ENCODE assay signal across 8 cellular contexts in genomic region chr3:105869982-105870381, GRCh38. TPM values are rescaled to one million over a fixed set of nuclear protein-coding genes. Genes with fewer than 3 reads are reported as not detected.
DNase-seq lines count a peak whose midpoint lies in the region; ATAC-seq and TF ChIP-seq lines count a peak whose summit lies in the region.

No MANE protein-coding gene starts in this region.

- peaks cover 24% of the 10 kb centered on the region for H3K4me1 ChIP-seq in KMS-11 (ENCODE audit: low read depth, poor library complexity, severe bottlenecking)

- H4K20me1 ChIP-seq in KMS-11 (ENCODE audit: insufficient read depth), result no peaks in the 10 kb centered on the region

- no peaks in the 10 kb centered on the region for H3K36me3 ChIP-seq in KMS-11 (ENCODE audit: insufficient read depth)

- peak overlapping the region; percentile 50 for H3K4me2 ChIP-seq in KMS-11

- H3K4me3 ChIP-seq in AG09309 (ENCODE audit: control insufficient read depth, low read depth, low read length) (peak overlapping the region; percentile 99; the same call in 1 of the 2 replicates), KMS-11 (IDR thresholded peaks at IDR 0.05; ENCODE audit: insufficient read depth, low read depth, low read length) (no peak overlapping the region)

- ATAC-seq in central memory CD8-positive, alpha-beta T cell (replicated peaks; ENCODE audit: extremely low read depth, poor library complexity, severe bottlenecking), result no peak
- ATAC-seq in naive thymus-derived CD8-positive, alpha-beta T cell, result no peak
- ATAC-seq in HG02798 (IDR thresholded peaks at IDR 0.05; ENCODE audit: poor library complexity, unreplicated experiment), result no peak

- no peak overlapping the region for H3K27ac ChIP-seq in KMS-11

- no peaks in the 10 kb centered on the region for H3K9me3 Mint-ChIP-seq in central memory CD8-positive, alpha-beta T cell
- no peaks in the 10 kb centered on the region for H3K9me3 Mint-ChIP-seq in naive thymus-derived CD8-positive, alpha-beta T cell

- peaks cover 43% of the 10 kb centered on the region for H3K4me1 Mint-ChIP-seq in central memory CD8-positive, alpha-beta T cell
- peaks cover 21 to 47% (median 39%) of the 10 kb centered on the region in 4 donors for H3K4me1 Mint-ChIP-seq in naive thymus-derived CD8-positive, alpha-beta T cell

- peaks cover 38% of the 10 kb centered on the region for H3K36me3 Mint-ChIP-seq in central memory CD8-positive, alpha-beta T cell (ENCODE audit: insufficient read depth)
- H3K36me3 Mint-ChIP-seq in naive thymus-derived CD8-positive, alpha-beta T cell, result peaks cover 4 to 16% (median 6%) of the 10 kb centered on the region in 3 donors

- no peaks in the 10 kb centered on the region for H3K79me2 ChIP-seq in KMS-11 (ENCODE audit: insufficient read depth, low read depth)

- TF ChIP-seq CTCF in AG09309 (IDR thresholded peaks at IDR 0.05; ENCODE audit: control insufficient read depth, insufficient read depth, low read depth, low read length, missing control alignments) (no peak), KMS-11 (conservative IDR thresholded peaks at IDR 0.05; ENCODE audit: low read depth, low read length) (no peak)

- H3K27me3 Mint-ChIP-seq in central memory CD8-positive, alpha-beta T cell, result no peaks in the 10 kb centered on the region
- no peaks in the 10 kb centered on the region for H3K27me3 Mint-ChIP-seq in naive thymus-derived CD8-positive, alpha-beta T cell

- POLR2A ChIA-PET in naive thymus-derived CD8-positive, alpha-beta T cell (lab: Charles Lee), result interaction anchor here (1.2 kb wide), 1 partner anchor 89 kb away, joined by 3 read pairs; no protein-coding TSS in a partner anchor

- peak overlapping the region; percentile 66; the same call in 1 of the 2 replicates for H2AFZ ChIP-seq in KMS-11 (ENCODE audit: low read depth)

- H3K27me3 ChIP-seq in KMS-11 (ENCODE audit: insufficient read depth, low read depth), result no peaks in the 10 kb centered on the region; the same call in 1 of the 2 replicates

- H3K27ac Mint-ChIP-seq in central memory CD8-positive, alpha-beta T cell (ENCODE audit: low read depth), result peak overlapping the region; percentile 97
- peak overlapping the region; percentile 45 to 100 (median 98) for H3K27ac Mint-ChIP-seq in naive thymus-derived CD8-positive, alpha-beta T cell

- H3K9ac ChIP-seq in KMS-11, result no peak overlapping the region

- DNase-seq in AG09309 (ENCODE audit: low read depth) (no peak), NCI-H1417 treated with DMSO at 0.1 percent for 48 hours (lab: John Stamatoyannopoulos, UW) (no peak), amygdala (lab: John Stamatoyannopoulos, UW) (no peak)
- DNase-seq in central memory CD8-positive, alpha-beta T cell (ENCODE audit: low spot score in 2 of 2), result no peak
- DNase-seq in naive thymus-derived CD8-positive, alpha-beta T cell, result no peak
- DNase-seq in stimulated activated CD4-positive, alpha-beta T cell treated with anti-CD3 and anti-CD28 coated beads, Interleukin-15, amount 100 ng/mL, for 24 hours, result no peak

- peak overlapping the region; percentile 96 for H3K4me3 Mint-ChIP-seq in central memory CD8-positive, alpha-beta T cell
- H3K4me3 Mint-ChIP-seq in naive thymus-derived CD8-positive, alpha-beta T cell, result peak overlapping the region in 9 of 10 donors; percentile 95 to 100 (median 99)

RNA-seq across cellular contexts. Expression of gene CBLB, which starts 1.2 kb away (rescaled TPM):
- total RNA-seq in naive thymus-derived CD8-positive, alpha-beta T cell, result 100 to 1,000 TPM; 106 to 108 TPM
- 10 to 100 TPM; 32.1 to 36.6 (median 34.2) TPM for polyA plus RNA-seq in naive thymus-derived CD8-positive, alpha-beta T cell
